8 cellular contexts compared by ENCODE assay signal in the genomic region with DNA sequence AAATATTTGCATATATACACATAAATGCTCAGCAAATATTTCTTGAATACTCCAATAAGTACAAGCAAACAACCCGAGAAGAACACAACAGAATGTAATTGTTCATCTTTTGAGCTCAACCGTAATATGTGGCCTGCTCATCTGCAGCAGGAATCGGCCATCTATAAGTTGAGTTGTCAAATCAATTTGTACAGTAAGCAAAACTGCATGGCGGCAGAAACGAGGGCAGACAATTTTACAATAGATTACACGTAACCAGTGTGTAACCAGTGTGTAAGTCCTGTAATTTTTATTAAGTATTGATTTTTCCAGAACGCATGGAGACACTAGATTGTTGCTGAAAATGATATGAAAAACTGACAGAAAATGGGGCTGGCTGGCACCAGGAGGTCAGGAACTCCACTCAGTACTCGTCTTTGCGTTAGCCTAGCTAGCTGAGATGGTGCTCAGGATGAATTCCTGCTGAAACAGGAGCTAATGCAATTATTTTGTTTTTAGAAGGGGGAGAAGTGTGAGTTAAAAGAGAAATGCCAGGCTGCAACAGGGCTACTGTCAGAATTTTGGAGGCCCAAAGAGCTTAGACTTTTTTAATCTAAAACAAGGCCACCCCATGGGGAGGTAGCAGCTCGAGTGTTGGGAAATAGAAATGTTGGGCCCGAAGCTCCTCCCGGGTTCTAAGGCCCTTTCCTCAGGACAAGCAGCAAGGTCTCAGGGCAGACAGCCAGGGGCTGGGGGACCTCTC. TPM values are rescaled to one million over a fixed set of nuclear protein-coding genes. Genes with fewer than 3 reads are reported as not detected.
A peak's percentile ranks its signal among the peaks of the same experiment; 100 is the strongest.
DNase-seq lines count a peak whose midpoint lies in the region; ATAC-seq and TF ChIP-seq lines count a peak whose summit lies in the region.

No MANE protein-coding gene starts in this region.

- in situ Hi-C loops in Panc1 (cut with HindIII; ENCODE audit: low pct_unique_long_range_greater_than_20kb, low sequenced_read_pairs), result no loop called here

- H3K36me3 ChIP-seq in Panc1 (ENCODE audit: control insufficient read depth, insufficient read depth, low read length) (peaks cover 6% of the 10 kb centered on the region), heart left ventricle (no peaks in the 10 kb centered on the region), subcutaneous abdominal adipose tissue (ENCODE audit: control insufficient read depth in 5 of 5, insufficient read depth in 5 of 5, low read length in 5 of 5) (peaks cover 0 to 3% (median 0%) of the 10 kb centered on the region in 5 donors)

- BruUV-seq in Panc1 (replicated peaks; lab: Mats Ljungman, UMichigan), result TSS peak; percentile 69

- ATAC-seq in Panc1 (no peak), heart left ventricle (peak in 1 of 4 donors; percentile 4), GM18870 (IDR thresholded peaks at IDR 0.05; ENCODE audit: unreplicated experiment) (no peak)

- 5 to 9% (median 7%) methylated on average over 10 to 12 of the region's 12 CpGs for WGBS in heart left ventricle, 4 donors

- no peak for TF ChIP-seq POLR2A in heart left ventricle (IDR thresholded peaks at IDR 0.05)

- H3K27ac ChIP-seq in Panc1 (ENCODE audit: low read length) (peak overlapping the region; percentile 98), heart left ventricle (peak overlapping the region; percentile 79 to 98 (median 89)), subcutaneous abdominal adipose tissue (ENCODE audit: low read depth, low read length) (peak overlapping the region; percentile 97)

- CTCF ChIA-PET in Panc1 (lab: Charles Lee), result no interaction called here

- H3K9ac ChIP-seq in subcutaneous abdominal adipose tissue (ENCODE audit: low read length in 5 of 5), result peak overlapping the region; percentile 69 to 97 (median 93)

- peaks cover 6% of the 10 kb centered on the region; the same call in 1 of the 2 replicates for H3K9me3 ChIP-seq in Panc1 (ENCODE audit: control insufficient read depth, insufficient read depth, low read depth, low read length)
- no peaks in the 10 kb centered on the region for H3K9me3 ChIP-seq in heart left ventricle
- H3K9me3 ChIP-seq in subcutaneous abdominal adipose tissue (ENCODE audit: control insufficient read depth in 5 of 5, low read length in 5 of 5), result no peaks in the 10 kb centered on the region

- H3K4me1 ChIP-seq in Panc1 (ENCODE audit: control insufficient read depth, insufficient read depth, low read length) (peaks cover 29% of the 10 kb centered on the region), heart left ventricle (peaks cover 4 to 68% (median 57%) of the 10 kb centered on the region in 12 donors), subcutaneous abdominal adipose tissue (ENCODE audit: control insufficient read depth in 5 of 5, insufficient read depth in 5 of 5, low read length in 5 of 5) (peaks cover 3 to 70% (median 55%) of the 10 kb centered on the region in 5 donors)

- peak; percentile 16 for DNase-seq in AG20443 (ENCODE audit: low spot score)
- peak; percentile 25 for DNase-seq in GM20000 (ENCODE audit: low spot score)
- no peak for DNase-seq in Panc1 (ENCODE audit: low read depth, low spot score)
- DNase-seq in heart left ventricle, result no peak
- no peak for DNase-seq in mesenteric fat pad (ENCODE audit: low spot score)
- no peak for DNase-seq in middle frontal gyrus (ENCODE audit: extremely low spot score, low spot score)

- no peaks in the 10 kb centered on the region for H3K27me3 ChIP-seq in Panc1 (ENCODE audit: control insufficient read depth, insufficient read depth, low read length)
- H3K27me3 ChIP-seq in heart left ventricle, result no peaks in the 10 kb centered on the region
- H3K27me3 ChIP-seq in subcutaneous abdominal adipose tissue (ENCODE audit: control insufficient read depth in 5 of 5, insufficient read depth in 4 of 5, low read length in 5 of 5), result no peaks in the 10 kb centered on the region

- intact Hi-C loops in Panc1 (cut with micrococcal nuclease; ENCODE audit: unreplicated experiment) (no loop called here), heart left ventricle (cut with DNase I) (loop anchor here in 1 of 10 donors (5.0 kb wide), 1 partner anchor 135 kb away; the partner anchor contains the start of gene CDC20B)

- TF ChIP-seq CTCF in GM20000 (IDR thresholded peaks at IDR 0.05; ENCODE audit: extremely low read depth, missing control alignments), result no peak
- TF ChIP-seq CTCF in Panc1 (IDR thresholded peaks at IDR 0.05), result no peak
- no peak for TF ChIP-seq CTCF in heart left ventricle (IDR thresholded peaks at IDR 0.05)

- H3K4me3 ChIP-seq in Panc1 (ENCODE audit: low read depth in 2 of 2, low read length in 2 of 2), result peak overlapping the region; percentile 85 to 88
- peak overlapping the region; percentile 55 to 91 (median 76) for H3K4me3 ChIP-seq in heart left ventricle
- peak overlapping the region; percentile 89 to 99 (median 95) for H3K4me3 ChIP-seq in subcutaneous abdominal adipose tissue (ENCODE audit: low read depth in 1 of 5, low read length in 5 of 5)

- POLR2A ChIA-PET in Panc1 (lab: Charles Lee), result interaction anchor here (0.5 to 0.6 kb wide), 2 partner anchors 75 to 120 kb away, joined by 3 to 5 read pairs; no protein-coding TSS in a partner anchor

RNA-seq across cellular contexts. Expression of gene DHX29, which starts 0.7 kb away (rescaled TPM):
- total RNA-seq in Panc1 (2021; ENCODE audit: unreplicated experiment) (30.1 TPM), heart left ventricle (10 to 100 TPM; 18.4 to 26.8 (median 22.3) TPM), mesenteric fat pad (28.3 TPM)
- polyA plus RNA-seq in Panc1 (2012; ENCODE audit: insufficient read length), result 13.8 TPM
- polyA plus RNA-seq in heart left ventricle, result 10 to 100 TPM in 1 of 2 donors, 1 to 10 TPM in 1; 5.1 to 20.8 TPM

RNA-seq across cellular contexts. Expression of gene MTREX, which starts 1.0 kb away (rescaled TPM):
- total RNA-seq in Panc1 (2021; ENCODE audit: unreplicated experiment) (97.0 TPM), heart left ventricle (10 to 100 TPM; 49.6 to 68.8 (median 58.0) TPM), mesenteric fat pad (49.3 TPM)
- polyA plus RNA-seq in Panc1 (2012; ENCODE audit: insufficient read length), result 47.7 TPM
- polyA plus RNA-seq in heart left ventricle, result 10 to 100 TPM; 18.4 to 34.3 TPM

Comparison
In these comparisons a context has a peak if more than half of its experiments do, and no peak if none do; other contexts are left out.
1. DNase-seq: peak in AG20443 (single experiment) and GM20000 (single experiment); none in Panc1 (single experiment), heart left ventricle (0 of 5), mesenteric fat pad (single experiment) and middle frontal gyrus (single experiment).
2. Peak in every context shown above with its lines, with median percentiles within 50 percentile points of each other: H3K27ac ChIP-seq and H3K4me3 ChIP-seq.